ENCODE assay signal across 6 cellular contexts in the genomic region with DNA sequence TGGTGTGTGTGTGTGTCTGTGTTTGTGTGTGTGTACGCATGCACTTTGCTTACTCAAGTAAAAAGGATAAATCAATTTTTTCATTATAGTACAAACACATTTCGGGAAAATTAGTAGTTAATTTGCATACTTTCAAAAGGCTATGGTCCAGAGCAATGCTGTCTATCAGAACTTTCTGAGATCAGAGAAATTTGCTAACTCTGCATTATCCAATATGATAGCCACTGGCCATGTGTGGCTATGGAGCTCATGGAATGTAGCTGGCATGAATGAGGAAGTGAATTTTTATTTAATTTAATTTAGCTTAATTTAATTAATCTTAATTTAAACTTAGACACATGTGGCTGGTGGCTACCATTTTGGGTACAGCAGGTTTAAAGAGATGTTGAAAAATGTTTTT.
"Had no signal": no experiment of that assay in that cellular context is flagged by ENCODE, and none has a peak within 500 bp of the region (broad histone marks: within the 10 kb centered on the region; RNA-seq: fewer than 3 reads in every experiment).

No MANE protein-coding gene starts in this region.

- H3K27me3 Mint-ChIP-seq: IgD-negative memory B cell had no signal

- H3K9ac ChIP-seq: KMS-11 had no signal

- DNase-seq: Karpas-422, KBM-7, KG1 had no signal

- H3K4me2 ChIP-seq: KMS-11 had no signal

- H3K27ac ChIP-seq: HL-60, KMS-11 had no signal
